Comparison of ENCODE assay signal across 26 cellular contexts in genomic region chr5:4017076-4017803, GRCh38.
A peak's percentile ranks its signal among the peaks of the same experiment; 100 is the strongest.
DNase-seq lines count a peak whose midpoint lies in the region; ATAC-seq and TF ChIP-seq lines count a peak whose summit lies in the region.
"Had no signal": no experiment of that assay in that cellular context is flagged by ENCODE, and none has a peak within 500 bp of the region (broad histone marks: within the 10 kb centered on the region; RNA-seq: fewer than 3 reads in every experiment).

No MANE protein-coding gene starts in this region.

- no peak overlapping the region for H3K4me3 ChIP-seq in left ventricle myocardium inferior
- no peak overlapping the region for H3K4me3 ChIP-seq in right cardiac atrium (ENCODE audit: low read length)
- no peak overlapping the region for H3K4me3 ChIP-seq in tibial nerve
- H3K4me3 ChIP-seq: PC-9, SJSA1 had no signal

- peaks cover 4% of the 10 kb centered on the region for H3K27me3 ChIP-seq in left ventricle myocardium inferior (ENCODE audit: low read depth)
- H3K27me3 ChIP-seq in right cardiac atrium (ENCODE audit: control insufficient read depth, insufficient read depth) = no peaks in the 10 kb centered on the region
- H3K27me3 ChIP-seq in tibial nerve = no peaks in the 10 kb centered on the region
- H3K27me3 ChIP-seq: SJSA1 had no signal

- no peak for ATAC-seq in right cardiac atrium
- ATAC-seq: CD8-positive, alpha-beta T cell; HCT116 had no signal

- intact Hi-C loops in left ventricle myocardium inferior (cut with micrococcal nuclease) = no loop called here
- intact Hi-C loops in right cardiac atrium (cut with DNase I) = no loop called here

- DNase-seq in left ventricle myocardium inferior = no peak
- DNase-seq in right cardiac atrium = no peak
- peak; percentile 53 for DNase-seq in MV-4-11 (lab: John Stamatoyannopoulos, UW)
- DNase-seq in RPMI8226 = peak; percentile 9
- no peak for DNase-seq in tibial nerve (ENCODE audit: low spot score in 2 of 2)
- DNase-seq in stimulated activated CD4-positive, alpha-beta T cell treated with anti-CD3 and anti-CD28 coated beads, Interleukin-4, amount 100 ng/mL, for 1 hour = no peak
- no peak for DNase-seq in cerebellar cortex (ENCODE audit: low spot score)
- DNase-seq in T-helper 9 cell = no peak
- DNase-seq: CD8-positive, alpha-beta T cell; DMS 273 treated with DMSO at 0.1 percent for 48 hours; DMS79; GF-D8; Karpas-422; NCI-H1048; NCI-H1417; NCI-H1694; NCI-H2029 treated with DMSO at 0.1 percent for 48 hours; NCI-H446 treated with DMSO at 0.1 percent for 48 hours; NCI-H526; NCI-H82; PC-9; Right ventricle myocardium superior had no signal

- TF ChIP-seq CTCF in left ventricle myocardium inferior (IDR thresholded peaks at IDR 0.05; ENCODE audit: borderline replicate concordance) (no peak), tibial nerve (IDR thresholded peaks at IDR 0.05) (no peak)

- H3K9me3 ChIP-seq in left ventricle myocardium inferior (replicated peaks) (no peaks in the 10 kb centered on the region), right cardiac atrium (ENCODE audit: control insufficient read depth, low read length) (no peaks in the 10 kb centered on the region), tibial nerve (no peaks in the 10 kb centered on the region)

- no peak for TF ChIP-seq EP300 in tibial nerve (IDR thresholded peaks at IDR 0.05)

- no peak for TF ChIP-seq POLR2A in tibial nerve (IDR thresholded peaks at IDR 0.05)

- H3K27ac ChIP-seq in left ventricle myocardium inferior (replicated peaks) (peak overlapping the region; percentile 80), right cardiac atrium (ENCODE audit: low read length) (no peak overlapping the region), tibial nerve (peak overlapping the region in 3 of 4 donors; percentile 19 to 73 (median 55))
- H3K27ac ChIP-seq: C4-2B, HL-60, PC-9, SJSA1 had no signal

- WGBS in right cardiac atrium = 77% methylated on average over 5 of the region's 5 CpGs
- WGBS in tibial nerve, 2 donors = 76 to 78% methylated on average over 5 of the region's 5 CpGs

- no peaks in the 10 kb centered on the region for H3K36me3 ChIP-seq in left ventricle myocardium inferior
- no peaks in the 10 kb centered on the region for H3K36me3 ChIP-seq in tibial nerve
- H3K36me3 ChIP-seq: SJSA1 had no signal

- H3K4me1 ChIP-seq in left ventricle myocardium inferior (peaks cover 36% of the 10 kb centered on the region), right cardiac atrium (ENCODE audit: control insufficient read depth, insufficient read depth, low read length) (no peaks in the 10 kb centered on the region), tibial nerve (peaks cover 0 to 50% (median 11%) of the 10 kb centered on the region in 4 donors)
- H3K4me1 ChIP-seq: SJSA1 had no signal

Comparison
In these comparisons a context has a peak if more than half of its experiments do, and no peak if none do; other contexts are left out.
1. DNase-seq: peak in MV-4-11 (single experiment) and RPMI8226 (single experiment); none in left ventricle myocardium inferior (single experiment), right cardiac atrium (0 of 3), tibial nerve (0 of 2), stimulated activated CD4-positive, alpha-beta T cell treated with anti-CD3 and anti-CD28 coated beads, Interleukin-4, amount 100 ng/mL, for 1 hour (single experiment), cerebellar cortex (single experiment) and T-helper 9 cell (single experiment).